In genomic region chr6:7879980-7880717, GRCh38 we compare ENCODE assay signal across 1 cellular context.
A peak's percentile ranks its signal among the peaks of the same experiment; 100 is the strongest.
TF ChIP-seq lines count a peak whose summit lies in the region.

No MANE protein-coding gene starts in this region.

TF ChIP-seq in K562, 482 proteins besides CTCF, POLR2A, EP300 and RAD21 (continued from another document):
- TF ChIP-seq, protein P1, sequence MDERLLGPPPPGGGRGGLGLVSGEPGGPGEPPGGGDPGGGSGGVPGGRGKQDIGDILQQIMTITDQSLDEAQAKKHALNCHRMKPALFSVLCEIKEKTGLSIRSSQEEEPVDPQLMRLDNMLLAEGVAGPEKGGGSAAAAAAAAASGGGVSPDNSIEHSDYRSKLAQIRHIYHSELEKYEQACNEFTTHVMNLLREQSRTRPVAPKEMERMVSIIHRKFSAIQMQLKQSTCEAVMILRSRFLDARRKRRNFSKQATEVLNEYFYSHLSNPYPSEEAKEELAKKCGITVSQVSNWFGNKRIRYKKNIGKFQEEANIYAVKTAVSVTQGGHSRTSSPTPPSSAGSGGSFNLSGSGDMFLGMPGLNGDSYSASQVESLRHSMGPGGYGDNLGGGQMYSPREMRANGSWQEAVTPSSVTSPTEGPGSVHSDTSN (CRISPR knock-in tag; IDR thresholded peaks at IDR 0.05; ENCODE audit: low read depth) = no peak
- TF ChIP-seq, protein P1 (tag; conservative IDR thresholded peaks at IDR 0.05; ENCODE audit: low read depth) = no peak
- TF ChIP-seq ZNF586 (CRISPR knock-in tag; conservative IDR thresholded peaks at IDR 0.05) (no peak), NEUROD1 (IDR thresholded peaks at IDR 0.05; ENCODE audit: borderline replicate concordance, low read depth, low read length, partially characterized antibody) (no peak), POLR2B (IDR thresholded peaks at IDR 0.05; ENCODE audit: low read depth, partially characterized antibody) (peak; percentile 34), KHSRP (IDR thresholded peaks at IDR 0.05) (no peak)
TF ChIP-seq in K562: peak in this region for 4.
